ENCODE assay signal across 28 cellular contexts in genomic region chr11:104523611-104524010, GRCh38.
"Had no signal": no experiment of that assay in that cellular context is flagged by ENCODE, and none has a peak within 500 bp of the region (broad histone marks: within the 10 kb centered on the region; RNA-seq: fewer than 3 reads in every experiment).

No MANE protein-coding gene starts in this region.

- H3K36me3 Mint-ChIP-seq: stimulated activated effector memory CD8-positive, alpha-beta T cell treated with anti-CD3 and anti-CD28 coated beads, Interleukin-12 subunit alpha, Interleukin-12 subunit beta, amount 100 ng/mL, for 72 hours; stimulated activated memory B cell treated with anti-CD40 and anti-IgM and Interleukin-4, amounts not matched to agents 10 μg/mL and 1 μg/mL and 100 μg/mL, for 72 hours; stimulated activated naive B cell treated with anti-CD40 and anti-IgM and Interleukin-4, amounts not matched to agents 10 μg/mL and 1 μg/mL and 100 μg/mL, for 72 hours; type B pancreatic cell had no signal

- H3K9me3 ChIP-seq: stomach, suprapubic skin, testis, thoracic aorta, thyroid gland, tibial artery, tibial nerve, transverse colon, upper lobe of left lung, upper lobe of right lung, uterus, vagina had no signal

- DNase-seq: stimulated activated CD4-positive, alpha-beta T cell treated with anti-CD3 and anti-CD28 coated beads, Interleukin-2, amount 100 ng/mL, for 48 hours; stimulated activated CD4-positive, alpha-beta T cell treated with anti-CD3 and anti-CD28 coated beads, Interleukin-4, amount 100 ng/mL, for 1 hour; stimulated activated CD4-positive, alpha-beta T cell treated with anti-CD3 and anti-CD28 coated beads, Interleukin-4, amount 100 ng/mL, for 24 hours; stimulated activated CD4-positive, alpha-beta T cell treated with anti-CD3 and anti-CD28 coated beads, Interleukin-4, amount 100 ng/mL, for 4 hours; stimulated activated CD8-positive, alpha-beta memory T cell treated with anti-CD3 and anti-CD28 coated beads, Interleukin-4, amount 100 ng/mL, for 48 hours; stimulated activated naive B cell treated with anti-CD40 and anti-IgM and Interleukin-4, amounts not matched to agents 10 μg/mL and 1 μg/mL and 100 μg/mL, for 72 hours; stimulated activated naive CD4-positive, alpha-beta T cell; stimulated activated naive CD4-positive, alpha-beta T cell treated with Interleukin-2 at 50 U/mL for 16 hours; stimulated activated naive CD8-positive, alpha-beta T cell treated with anti-CD3 and anti-CD28 coated beads, Interleukin-15, amount 100 ng/mL, for 72 hours; stimulated activated naive CD8-positive, alpha-beta T cell treated with anti-CD3 and anti-CD28 coated beads, Interleukin-15, Interleukin-2, amounts not matched to agents 100 U/mL and 50 U/mL, for 24 hours; stomach; substantia nigra; testis; thyroid gland; tibial artery; transverse colon; trophoblast cell; upper lobe of left lung; upper lobe of right lung; uterus had no signal

- H3K4me1 ChIP-seq: testis, thyroid gland, transverse colon, upper lobe of right lung, uterus had no signal

- H3K4me3 Mint-ChIP-seq: stimulated activated effector memory CD8-positive, alpha-beta T cell treated with anti-CD3 and anti-CD28 coated beads, Interleukin-12 subunit alpha, Interleukin-12 subunit beta, amount 100 ng/mL, for 72 hours; stimulated activated memory B cell treated with anti-CD40 and anti-IgM and Interleukin-4, amounts not matched to agents 10 μg/mL and 1 μg/mL and 100 μg/mL, for 72 hours; stimulated activated naive B cell treated with anti-CD40 and anti-IgM and Interleukin-4, amounts not matched to agents 10 μg/mL and 1 μg/mL and 100 μg/mL, for 72 hours; stimulated activated naive CD8-positive, alpha-beta T cell treated with anti-CD3 and anti-CD28 coated beads, Interleukin-15, amount 100 ng/mL, for 72 hours; stimulated activated naive CD8-positive, alpha-beta T cell treated with anti-CD3 and anti-CD28 coated beads, Interleukin-15, Interleukin-2, amounts not matched to agents 100 ng/mL and 50 ng/mL, for 24 hours; type B pancreatic cell had no signal

- H3K9me3 Mint-ChIP-seq: stimulated activated effector memory CD8-positive, alpha-beta T cell treated with anti-CD3 and anti-CD28 coated beads, Interleukin-12 subunit alpha, Interleukin-12 subunit beta, amount 100 ng/mL, for 72 hours; stimulated activated memory B cell treated with anti-CD40 and anti-IgM and Interleukin-4, amounts not matched to agents 10 μg/mL and 1 μg/mL and 100 μg/mL, for 72 hours; stimulated activated naive B cell treated with anti-CD40 and anti-IgM and Interleukin-4, amounts not matched to agents 10 μg/mL and 1 μg/mL and 100 μg/mL, for 72 hours; stimulated activated naive CD8-positive, alpha-beta T cell treated with anti-CD3 and anti-CD28 coated beads, Interleukin-15, amount 100 ng/mL, for 72 hours; stimulated activated naive CD8-positive, alpha-beta T cell treated with anti-CD3 and anti-CD28 coated beads, Interleukin-15, Interleukin-2, amounts not matched to agents 100 ng/mL and 50 ng/mL, for 24 hours; type B pancreatic cell had no signal

- H3K27me3 ChIP-seq: stomach, suprapubic skin, testis, thyroid gland, tibial artery, tibial nerve, transverse colon, upper lobe of left lung, upper lobe of right lung, uterus, vagina had no signal

- H3K27ac ChIP-seq: stomach, suprapubic skin, testis, thoracic aorta, thyroid gland, tibial artery, tibial nerve, transverse colon, upper lobe of left lung, upper lobe of right lung, uterus, vagina had no signal

- ATAC-seq: stimulated activated effector memory CD8-positive, alpha-beta T cell treated with anti-CD3 and anti-CD28 coated beads, Interleukin-12 subunit alpha, Interleukin-12 subunit beta, amount 100 ng/mL, for 72 hours; stimulated activated memory B cell treated with anti-CD40 and anti-IgM and Interleukin-4, amounts not matched to agents 10 μg/mL and 1 μg/mL and 100 μg/mL, for 72 hours; stimulated activated naive B cell treated with anti-CD40 and anti-IgM and Interleukin-4, amounts not matched to agents 10 μg/mL and 1 μg/mL and 100 μg/mL, for 72 hours; stimulated activated naive CD8-positive, alpha-beta T cell treated with anti-CD3 and anti-CD28 coated beads, Interleukin-15, amount 100 ng/mL, for 72 hours; stimulated activated naive CD8-positive, alpha-beta T cell treated with anti-CD3 and anti-CD28 coated beads, Interleukin-15, Interleukin-2, amounts not matched to agents 100 U/mL and 50 U/mL, for 24 hours; upper lobe of right lung had no signal

- H3K4me1 Mint-ChIP-seq: stimulated activated effector memory CD8-positive, alpha-beta T cell treated with anti-CD3 and anti-CD28 coated beads, Interleukin-12 subunit alpha, Interleukin-12 subunit beta, amount 100 ng/mL, for 72 hours; stimulated activated memory B cell treated with anti-CD40 and anti-IgM and Interleukin-4, amounts not matched to agents 10 μg/mL and 1 μg/mL and 100 μg/mL, for 72 hours; stimulated activated naive B cell treated with anti-CD40 and anti-IgM and Interleukin-4, amounts not matched to agents 10 μg/mL and 1 μg/mL and 100 μg/mL, for 72 hours; stimulated activated naive CD8-positive, alpha-beta T cell treated with anti-CD3 and anti-CD28 coated beads, Interleukin-15, amount 100 ng/mL, for 72 hours had no signal

- H3K27me3 Mint-ChIP-seq: stimulated activated memory B cell treated with anti-CD40 and anti-IgM and Interleukin-4, amounts not matched to agents 10 μg/mL and 1 μg/mL and 100 μg/mL, for 72 hours; stimulated activated naive B cell treated with anti-CD40 and anti-IgM and Interleukin-4, amounts not matched to agents 10 μg/mL and 1 μg/mL and 100 μg/mL, for 72 hours; type B pancreatic cell had no signal

- H3K4me3 ChIP-seq: stomach, suprapubic skin, testis, thoracic aorta, thyroid gland, tibial artery, tibial nerve, transverse colon, upper lobe of left lung, upper lobe of right lung, uterus, vagina had no signal

- H3K27ac Mint-ChIP-seq: stimulated activated effector memory CD8-positive, alpha-beta T cell treated with anti-CD3 and anti-CD28 coated beads, Interleukin-12 subunit alpha, Interleukin-12 subunit beta, amount 100 ng/mL, for 72 hours; stimulated activated memory B cell treated with anti-CD40 and anti-IgM and Interleukin-4, amounts not matched to agents 10 μg/mL and 1 μg/mL and 100 μg/mL, for 72 hours; stimulated activated naive B cell treated with anti-CD40 and anti-IgM and Interleukin-4, amounts not matched to agents 10 μg/mL and 1 μg/mL and 100 μg/mL, for 72 hours; stimulated activated naive CD8-positive, alpha-beta T cell treated with anti-CD3 and anti-CD28 coated beads, Interleukin-15, amount 100 ng/mL, for 72 hours; stimulated activated naive CD8-positive, alpha-beta T cell treated with anti-CD3 and anti-CD28 coated beads, Interleukin-15, Interleukin-2, amounts not matched to agents 100 ng/mL and 50 ng/mL, for 24 hours; type B pancreatic cell had no signal

- H3K36me3 ChIP-seq: stomach, suprapubic skin, thoracic aorta, thyroid gland, tibial artery, tibial nerve, transverse colon, upper lobe of left lung, upper lobe of right lung, uterus, vagina had no signal
